In the genomic region with DNA sequence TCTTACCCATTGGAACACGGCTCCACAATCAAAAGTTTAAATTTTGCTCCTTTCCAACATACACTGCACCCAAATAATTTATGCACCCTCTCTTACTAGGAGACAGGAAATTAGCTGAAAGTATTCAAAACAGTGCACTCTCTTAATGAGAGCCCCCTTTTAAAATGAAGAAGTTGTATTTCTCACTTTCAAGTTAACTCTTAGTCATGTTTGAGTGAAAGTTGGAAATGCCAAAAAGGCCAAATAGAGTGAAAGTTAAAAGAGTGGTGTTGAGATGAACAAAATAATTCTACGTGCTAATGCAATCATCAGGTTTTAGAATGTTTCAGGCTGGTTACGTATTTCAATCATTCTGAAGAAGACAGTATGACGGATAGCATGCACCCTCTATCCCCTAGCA, we compare ENCODE assay signal across 13 cellular contexts.
DNase-seq lines count a peak whose midpoint lies in the region; ATAC-seq and TF ChIP-seq lines count a peak whose summit lies in the region.
"Had no signal": no experiment of that assay in that cellular context is flagged by ENCODE, and none has a peak within 500 bp of the region (broad histone marks: within the 10 kb centered on the region; RNA-seq: fewer than 3 reads in every experiment).

No MANE protein-coding gene starts in this region.

- no peak overlapping the region for H2BK120ac ChIP-seq in H9 (ENCODE audit: low read depth, low read length, poor library complexity, severe bottlenecking)
- H2BK120ac ChIP-seq in mesenchymal stem cell (ENCODE audit: low read depth, low read length), result no peak overlapping the region

- no peak overlapping the region for H4K8ac ChIP-seq in H9 (replicated peaks; ENCODE audit: insufficient read length, low read depth, low read length)
- no peak overlapping the region for H4K8ac ChIP-seq in mesenchymal stem cell (ENCODE audit: low read length)

- peak overlapping the region in 1 of 2 experiments; percentile 4; a peak in 2 of 5 replicates for H3K4me3 Mint-ChIP-seq in H9

- H2AFZ ChIP-seq in H9 (ENCODE audit: low read length), result no peak overlapping the region
- H2AFZ ChIP-seq in mesenchymal stem cell (ENCODE audit: low read depth, low read length), result no peak overlapping the region

- H2BK15ac ChIP-seq in H9 (ENCODE audit: low read depth, low read length) (no peak overlapping the region), mesenchymal stem cell (ENCODE audit: low read depth, poor library complexity, severe bottlenecking) (no peak overlapping the region)

- H3K4me1 ChIP-seq in H9 (ENCODE audit: insufficient read depth, low read length) (peaks cover 14% of the 10 kb centered on the region), mesenchymal stem cell (ENCODE audit: control insufficient read depth, insufficient read depth, low read depth, low read length) (peaks cover 1% of the 10 kb centered on the region)

- no peaks in the 10 kb centered on the region for H3K79me1 ChIP-seq in H9 (ENCODE audit: insufficient read depth, low read depth, low read length, poor library complexity, severe bottlenecking)
- H3K79me1 ChIP-seq in mesenchymal stem cell (replicated peaks; ENCODE audit: low read length, poor library complexity, severe bottlenecking), result peaks cover 2% of the 10 kb centered on the region

- peaks cover 1% of the 10 kb centered on the region; the same call in 1 of the 2 replicates for H3K27me3 Mint-ChIP-seq in H9 (ENCODE audit: low read depth)

- peaks cover 9 to 17% (median 9%) of the 10 kb centered on the region in 3 experiments for H3K36me3 Mint-ChIP-seq in H9 (ENCODE audit: insufficient read depth in 1 of 3, low read depth in 3 of 3)

- TF ChIP-seq CTCF in H9 (conservative IDR thresholded peaks at IDR 0.05), result no peak

- intact Hi-C loops in left colon (cut with DNase I, micrococcal nuclease), result no loop called here

- H3K9me3 ChIP-seq in H9 (ENCODE audit: control insufficient read depth, low read depth, low read length), result no peaks in the 10 kb centered on the region
- no peaks in the 10 kb centered on the region for H3K9me3 ChIP-seq in mesenchymal stem cell (ENCODE audit: control insufficient read depth, low read length)
- H3K9me3 ChIP-seq: gastroesophageal sphincter had no signal

- no peak overlapping the region for H3K56ac ChIP-seq in H9 (ENCODE audit: insufficient read length, low read depth, low read length)

- no peak overlapping the region for H3K4ac ChIP-seq in H9 (ENCODE audit: low read depth, low read length)
- H3K4ac ChIP-seq in mesenchymal stem cell (ENCODE audit: low read depth in 1 of 2, low read length in 2 of 2), result no peak overlapping the region

- DNase-seq in H9, result no peak
- DNase-seq in mesenchymal stem cell, result no peak
- no peak for DNase-seq in NCI-H82 treated with DMSO at 0.1 percent for 48 hours (lab: John Stamatoyannopoulos, UW; ENCODE audit: unreplicated experiment)
- no peak for DNase-seq in activated naive CD4-positive, alpha-beta T cell treated with Interleukin-2 at 50 U/mL for 16 hours
- DNase-seq in mucosa of gallbladder (ENCODE audit: low spot score), result no peak
- DNase-seq in left colon, result no peak
- DNase-seq: cerebellar nuclear complex, PC-3, small intestine had no signal

- peak overlapping the region in 2 of 3 experiments; percentile 81 to 92; a peak in 6 of 7 replicates for H3K27ac Mint-ChIP-seq in H9

- H3K23me2 ChIP-seq in H9 (ENCODE audit: insufficient read length, low read depth, low read length, poor library complexity, severe bottlenecking), result no peaks in the 10 kb centered on the region

- WGBS in H9 (ENCODE audit: extremely low coverage, insufficient read length, low lambda C conversion rate), result no CpG with 5 or more reads among the region's 4 CpGs
- WGBS in mesenchymal stem cell, result 95% methylated on average over 4 of the region's 4 CpGs

- H3K4me3 ChIP-seq in mesenchymal stem cell (ENCODE audit: insufficient read depth in 1 of 2, low read depth in 1 of 2, low read length in 2 of 2), result no peak overlapping the region
- H3K4me3 ChIP-seq: gastroesophageal sphincter had no signal

- H2BK20ac ChIP-seq in H9 (ENCODE audit: low read depth, low read length, poor library complexity, severe bottlenecking), result no peak overlapping the region

- no peak overlapping the region for H3T11ph ChIP-seq in H9 (ENCODE audit: low read length)

- no peaks in the 10 kb centered on the region for H3K36me3 ChIP-seq in mesenchymal stem cell (ENCODE audit: control insufficient read depth in 1 of 2, insufficient read depth in 2 of 2, low read depth in 1 of 2, low read length in 2 of 2)
- H3K36me3 ChIP-seq: gastroesophageal sphincter had no signal

- no peak overlapping the region for H3K9ac ChIP-seq in H9 (ENCODE audit: extremely low read depth, insufficient read length, low read length)
- no peak overlapping the region for H3K9ac ChIP-seq in mesenchymal stem cell (ENCODE audit: low read length)

- no peak overlapping the region for H2BK12ac ChIP-seq in H9 (ENCODE audit: insufficient read length, low read depth, low read length)
- peak overlapping the region; percentile 6 to 52 for H2BK12ac ChIP-seq in mesenchymal stem cell (ENCODE audit: low read length in 2 of 2)

- H3K14ac ChIP-seq in H9 (ENCODE audit: insufficient read depth, low read length) (no peak overlapping the region), mesenchymal stem cell (ENCODE audit: low read length in 2 of 2) (no peak overlapping the region)

- H3K4me1 Mint-ChIP-seq in H9, result peaks cover 36 to 57% of the 10 kb centered on the region in 2 experiments

- H3K27ac ChIP-seq in H9 (ENCODE audit: insufficient read length, low read depth, low read length) (no peak overlapping the region), mesenchymal stem cell (ENCODE audit: low read length, poor library complexity, severe bottlenecking) (peak overlapping the region; percentile 37)
- H3K27ac ChIP-seq: HL-60 had no signal

- peak overlapping the region; percentile 27 for H3K4me2 ChIP-seq in H9 (ENCODE audit: insufficient read depth, insufficient read length, low read length)
- H3K4me2 ChIP-seq in mesenchymal stem cell (ENCODE audit: low read length, poor library complexity, severe bottlenecking), result peak overlapping the region; percentile 37

- H2BK5ac ChIP-seq in H9 (ENCODE audit: insufficient read length, low read length) (no peak overlapping the region), mesenchymal stem cell (ENCODE audit: low read depth, low read length, poor library complexity, severe bottlenecking) (no peak overlapping the region)

- no peaks in the 10 kb centered on the region for H3K27me3 ChIP-seq in H9 (ENCODE audit: insufficient read depth, low read length)
- no peaks in the 10 kb centered on the region for H3K27me3 ChIP-seq in mesenchymal stem cell (ENCODE audit: control insufficient read depth in 1 of 2, insufficient read depth in 1 of 2, low read length in 2 of 2)
- H3K27me3 ChIP-seq: gastroesophageal sphincter had no signal

- no peaks in the 10 kb centered on the region for H3K79me2 ChIP-seq in H9 (ENCODE audit: insufficient read depth, low read length)

- no peaks in the 10 kb centered on the region for H4K20me1 ChIP-seq in H9 (ENCODE audit: control insufficient read depth, insufficient read depth, insufficient read length)

- H4K91ac ChIP-seq in H9 (ENCODE audit: insufficient read length, low read depth, low read length) (no peak overlapping the region), mesenchymal stem cell (ENCODE audit: low read length) (no peak overlapping the region)

- H3K23ac ChIP-seq in H9 (ENCODE audit: insufficient read length, low read depth, low read length) (no peak overlapping the region), mesenchymal stem cell (ENCODE audit: low read length in 2 of 2) (no peak overlapping the region)

- peak; percentile 85 for ATAC-seq in GM18870 (IDR thresholded peaks at IDR 0.05; ENCODE audit: unreplicated experiment)
- peak; percentile 84 for ATAC-seq in HG03442 (IDR thresholded peaks at IDR 0.05; ENCODE audit: unreplicated experiment)
- no peak for ATAC-seq in left colon
- ATAC-seq: PC-3 had no signal

- H2AK5ac ChIP-seq in H9 (ENCODE audit: insufficient read length, low read length) (no peak overlapping the region), mesenchymal stem cell (ENCODE audit: low read length, severe bottlenecking) (no peak overlapping the region)

- 0 out of 5 replicates have a peak, but pooled peaks cover 0 to 3% of the 10 kb centered on the region in 2 experiments for H3K9me3 Mint-ChIP-seq in H9

- no peak overlapping the region for H4K5ac ChIP-seq in H9 (ENCODE audit: insufficient read length, low read depth, low read length)

- H3K18ac ChIP-seq in H9 (ENCODE audit: insufficient read length, low read depth, low read length) (no peak overlapping the region), mesenchymal stem cell (ENCODE audit: low read depth in 1 of 2, low read length in 2 of 2) (peak overlapping the region; percentile 7 to 90)
